32 cellular contexts compared by ENCODE assay signal in genomic region chr3:12379640-12380407, GRCh38.
"Had no signal": no experiment of that assay in that cellular context is flagged by ENCODE, and none has a peak within 500 bp of the region (broad histone marks: within the 10 kb centered on the region; RNA-seq: fewer than 3 reads in every experiment).

No MANE protein-coding gene starts in this region.

- H3K27ac ChIP-seq: brain microvascular endothelial cell, ovary, prostate gland, skin epidermis, thyroid gland, upper lobe of right lung had no signal

- DNase-seq: activated CD4-positive, alpha-beta memory T cell treated with anti-CD3 and anti-CD28 coated beads, Interleukin-2, amount 10 ng/mL, durations not matched to agents 7 days and 5 days; activated CD4-positive, alpha-beta T cell treated with anti-CD3 and anti-CD28 coated beads, Interleukin-2, amount 10 ng/mL, durations not matched to agents 7 days and 5 days; activated CD4-positive, CD25-positive, alpha-beta regulatory T cell treated with anti-CD3 and anti-CD28 coated beads, Interleukin-2, amount 50 U/mL, for 72 hours; activated gamma-delta T cell treated with Interleukin-2 at 50 U/mL for 16 hours; activated naive CD4-positive, alpha-beta T cell treated with anti-CD3 and anti-CD28 coated beads, Interleukin-2, amount 50 U/mL, for 16 hours; activated T-cell treated with anti-CD3 and anti-CD28 coated beads, Interleukin-2, amount 50 U/mL, for 4 hours; amniotic stem cell; brain microvascular endothelial cell; cortex of kidney; effector memory CD8-positive, alpha-beta T cell; head of caudate nucleus; hippocampal formation; left cardiac atrium; mammary epithelial cell; naive thymus-derived CD4-positive, alpha-beta T cell; ovary; retina; stimulated activated CD4-positive, alpha-beta T cell treated with anti-CD3 and anti-CD28 coated beads, Interleukin-4, amount 100 ng/mL, for 24 hours; substantia nigra; T1000; thyroid gland; upper lobe of right lung had no signal

- H3K4me3 ChIP-seq: ovary, prostate gland, skin epidermis, thyroid gland, upper lobe of right lung had no signal

- H3K9me3 Mint-ChIP-seq: activated CD4-positive, alpha-beta memory T cell treated with anti-CD3 and anti-CD28 coated beads, Interleukin-2, amount 10 ng/mL, durations not matched to agents 7 days and 5 days; activated CD4-positive, alpha-beta T cell treated with anti-CD3 and anti-CD28 coated beads, Interleukin-2, amount 10 ng/mL, durations not matched to agents 7 days and 5 days; activated T-cell treated with anti-CD3 and anti-CD28 coated beads, Interleukin-2, amount 50 U/mL, for 4 hours; activated T-helper 17 cell treated with anti-CD3 and anti-CD28 coated beads, Interleukin-2, amount 50 U/mL, for 72 hours; effector memory CD8-positive, alpha-beta T cell; mesothelial cell of epicardium; naive thymus-derived CD4-positive, alpha-beta T cell; stimulated activated effector memory CD8-positive, alpha-beta T cell treated with anti-CD3 and anti-CD28 coated beads, Interleukin-12 subunit alpha, Interleukin-12 subunit beta, amount 100 ng/mL, for 72 hours; stimulated activated naive CD8-positive, alpha-beta T cell treated with anti-CD3 and anti-CD28 coated beads, Interleukin-15, Interleukin-2, amounts not matched to agents 100 ng/mL and 50 ng/mL, for 24 hours had no signal

- H3K27me3 Mint-ChIP-seq: activated T-helper 17 cell treated with anti-CD3 and anti-CD28 coated beads, Interleukin-2, amount 50 U/mL, for 72 hours had no signal

- H3K36me3 Mint-ChIP-seq: mesothelial cell of epicardium; naive thymus-derived CD4-positive, alpha-beta T cell; stimulated activated effector memory CD8-positive, alpha-beta T cell treated with anti-CD3 and anti-CD28 coated beads, Interleukin-12 subunit alpha, Interleukin-12 subunit beta, amount 100 ng/mL, for 72 hours had no signal

- H3K4me1 Mint-ChIP-seq: mesothelial cell of epicardium; stimulated activated effector memory CD8-positive, alpha-beta T cell treated with anti-CD3 and anti-CD28 coated beads, Interleukin-12 subunit alpha, Interleukin-12 subunit beta, amount 100 ng/mL, for 72 hours had no signal

- H3K4me3 Mint-ChIP-seq: activated CD4-positive, alpha-beta memory T cell treated with anti-CD3 and anti-CD28 coated beads, Interleukin-2, amount 10 ng/mL, durations not matched to agents 7 days and 5 days; activated CD4-positive, alpha-beta T cell treated with anti-CD3 and anti-CD28 coated beads, Interleukin-2, amount 10 ng/mL, durations not matched to agents 7 days and 5 days; activated T-cell treated with anti-CD3 and anti-CD28 coated beads, Interleukin-2, amount 50 U/mL, for 4 hours; activated T-helper 17 cell treated with anti-CD3 and anti-CD28 coated beads, Interleukin-2, amount 50 U/mL, for 72 hours; effector memory CD8-positive, alpha-beta T cell; mesothelial cell of epicardium; naive thymus-derived CD4-positive, alpha-beta T cell; stimulated activated effector memory CD8-positive, alpha-beta T cell treated with anti-CD3 and anti-CD28 coated beads, Interleukin-12 subunit alpha, Interleukin-12 subunit beta, amount 100 ng/mL, for 72 hours; stimulated activated naive CD8-positive, alpha-beta T cell treated with anti-CD3 and anti-CD28 coated beads, Interleukin-15, Interleukin-2, amounts not matched to agents 100 ng/mL and 50 ng/mL, for 24 hours had no signal

- H3K27me3 ChIP-seq: brain microvascular endothelial cell, ovary, thyroid gland, upper lobe of right lung had no signal

- H3K27ac Mint-ChIP-seq: activated CD4-positive, alpha-beta memory T cell treated with anti-CD3 and anti-CD28 coated beads, Interleukin-2, amount 10 ng/mL, durations not matched to agents 7 days and 5 days; activated CD4-positive, alpha-beta T cell treated with anti-CD3 and anti-CD28 coated beads, Interleukin-2, amount 10 ng/mL, durations not matched to agents 7 days and 5 days; activated T-helper 17 cell treated with anti-CD3 and anti-CD28 coated beads, Interleukin-2, amount 50 U/mL, for 72 hours; effector memory CD8-positive, alpha-beta T cell; mesothelial cell of epicardium; naive thymus-derived CD4-positive, alpha-beta T cell; stimulated activated effector memory CD8-positive, alpha-beta T cell treated with anti-CD3 and anti-CD28 coated beads, Interleukin-12 subunit alpha, Interleukin-12 subunit beta, amount 100 ng/mL, for 72 hours; stimulated activated naive CD8-positive, alpha-beta T cell treated with anti-CD3 and anti-CD28 coated beads, Interleukin-15, Interleukin-2, amounts not matched to agents 100 ng/mL and 50 ng/mL, for 24 hours had no signal

- FAIRE-seq: astrocyte, endothelial cell of umbilical vein, keratinocyte had no signal

- H3K9me3 ChIP-seq: ovary, prostate gland, thyroid gland, upper lobe of right lung had no signal

- H3K4me1 ChIP-seq: prostate gland had no signal

- ATAC-seq: activated T-cell treated with anti-CD3 and anti-CD28 coated beads, Interleukin-2, amount 50 U/mL, for 4 hours; activated T-helper 17 cell treated with anti-CD3 and anti-CD28 coated beads, Interleukin-2, amount 50 U/mL, for 72 hours; effector memory CD8-positive, alpha-beta T cell; left cardiac atrium; naive thymus-derived CD4-positive, alpha-beta T cell; sciatic nerve; stimulated activated effector memory CD8-positive, alpha-beta T cell treated with anti-CD3 and anti-CD28 coated beads, Interleukin-12 subunit alpha, Interleukin-12 subunit beta, amount 100 ng/mL, for 72 hours; upper lobe of right lung had no signal

- H3K36me3 ChIP-seq: brain microvascular endothelial cell, ovary, prostate gland, thyroid gland, upper lobe of right lung had no signal
